Comparison of ENCODE assay signal across 1 cellular context in genomic region chr10:73769396-73769795, GRCh38.
TF ChIP-seq lines count a peak whose summit lies in the region.

No MANE protein-coding gene starts in this region.

TF ChIP-seq in endothelial cell of umbilical vein, 7 proteins besides CTCF, POLR2A, EP300 and RAD21:
- no peak for TF ChIP-seq EZH2 (IDR thresholded peaks at IDR 0.05; ENCODE audit: borderline replicate concordance, low read depth, low read length, severe bottlenecking)
- no peak for TF ChIP-seq GATA2 (IDR thresholded peaks at IDR 0.05; ENCODE audit: insufficient read depth, insufficient read length, low read depth, low read length)
- no peak for TF ChIP-seq MAX (IDR thresholded peaks at IDR 0.05; ENCODE audit: insufficient read depth, insufficient read length)
